8 cellular contexts compared by ENCODE assay signal in genomic region chr7:73308074-73308664, GRCh38. TPM values are rescaled to one million over a fixed set of nuclear protein-coding genes. Genes with fewer than 3 reads are reported as not detected.
DNase-seq lines count a peak whose midpoint lies in the region; ATAC-seq and TF ChIP-seq lines count a peak whose summit lies in the region.

No MANE protein-coding gene starts in this region.

- intact Hi-C loops in left cardiac atrium (cut with DNase I) (no loop called here), sigmoid colon (cut with DNase I) (no loop called here)

- DNase-seq in stimulated activated CD4-positive, alpha-beta T cell treated with anti-CD3 and anti-CD28 coated beads, Interleukin-2, amount 100 ng/mL, for 24 hours, result peak; percentile 9 to 24
- DNase-seq in stimulated activated CD4-positive, alpha-beta T cell treated with anti-CD3 and anti-CD28 coated beads, Interleukin-4, amount 100 ng/mL, for 1 hour, result no peak
- DNase-seq in left cardiac atrium (no peak), sigmoid colon (peak; percentile 63), midbrain (lab: John Stamatoyannopoulos, UW) (no peak), AG08396 (ENCODE audit: low spot score) (no peak)

- H3K4me3 ChIP-seq in WI38 (ENCODE audit: low read depth, low read length) (peak overlapping the region; percentile 73), sigmoid colon (peak overlapping the region; percentile 60 to 94 (median 78))

- ATAC-seq in HG03064 (IDR thresholded peaks at IDR 0.05; ENCODE audit: low read depth, unreplicated experiment), result peak; percentile 40
- ATAC-seq in left cardiac atrium, result peak; percentile 41 to 49

- no peaks in the 10 kb centered on the region for H3K27me3 ChIP-seq in sigmoid colon

- no peak for TF ChIP-seq EP300 in sigmoid colon (IDR thresholded peaks at IDR 0.05)

- H3K27ac ChIP-seq in sigmoid colon, result peak overlapping the region; percentile 66 to 81 (median 80)

- 6 to 11% methylated on average over 43 of the region's 43 CpGs for WGBS in sigmoid colon, 2 donors

- H3K4me1 ChIP-seq in sigmoid colon, result peaks cover 0 to 19% (median 13%) of the 10 kb centered on the region in 4 donors

- TF ChIP-seq POLR2A in sigmoid colon (IDR thresholded peaks at IDR 0.05), result no peak

- H3K36me3 ChIP-seq in sigmoid colon, result peaks cover 0 to 35% (median 16%) of the 10 kb centered on the region in 4 donors

- no peaks in the 10 kb centered on the region for H3K9me3 ChIP-seq in sigmoid colon

- TF ChIP-seq CTCF in WI38 (IDR thresholded peaks at IDR 0.05; ENCODE audit: low read depth, low read length) (no peak), sigmoid colon (IDR thresholded peaks at IDR 0.05) (no peak)

RNA-seq across cellular contexts. Expression of gene NSUN5, which starts 0.5 kb away (rescaled TPM):
- 10 to 100 TPM; 15.5 to 15.6 TPM for total RNA-seq in left cardiac atrium
- total RNA-seq in sigmoid colon, result 10 to 100 TPM; 21.6 to 25.7 (median 23.3) TPM
- polyA plus RNA-seq in sigmoid colon, result 10 to 100 TPM; 13.8 to 35.6 (median 16.6) TPM

RNA-seq across cellular contexts. Expression of gene TRIM50, which starts 19.7 kb away (rescaled TPM):
- under 1 TPM in 1 of 2 donors, not detected in 1; 0.56 TPM for total RNA-seq in left cardiac atrium
- under 1 TPM in 2 of 4 donors, not detected in 2; 0.54 to 0.71 TPM for total RNA-seq in sigmoid colon
- polyA plus RNA-seq in sigmoid colon, result 1 to 10 TPM in 1 of 3 donors, under 1 TPM in 2; 0.07 to 3.0 (median 0.69) TPM

RNA-seq across cellular contexts. Expression of gene FKBP6, which starts 19.8 kb away (rescaled TPM):
- not detected for total RNA-seq in left cardiac atrium
- total RNA-seq in sigmoid colon, result not detected
- polyA plus RNA-seq in sigmoid colon, result not detected

Comparison
In these comparisons a context has a peak if more than half of its experiments do, and no peak if none do; other contexts are left out.
1. DNase-seq: peak in stimulated activated CD4-positive, alpha-beta T cell treated with anti-CD3 and anti-CD28 coated beads, Interleukin-2, amount 100 ng/mL, for 24 hours (2 of 2) and sigmoid colon (single experiment); none in stimulated activated CD4-positive, alpha-beta T cell treated with anti-CD3 and anti-CD28 coated beads, Interleukin-4, amount 100 ng/mL, for 1 hour (single experiment), left cardiac atrium (single experiment), midbrain (single experiment) and AG08396 (single experiment).